15 cellular contexts compared by ENCODE assay signal in the genomic region with DNA sequence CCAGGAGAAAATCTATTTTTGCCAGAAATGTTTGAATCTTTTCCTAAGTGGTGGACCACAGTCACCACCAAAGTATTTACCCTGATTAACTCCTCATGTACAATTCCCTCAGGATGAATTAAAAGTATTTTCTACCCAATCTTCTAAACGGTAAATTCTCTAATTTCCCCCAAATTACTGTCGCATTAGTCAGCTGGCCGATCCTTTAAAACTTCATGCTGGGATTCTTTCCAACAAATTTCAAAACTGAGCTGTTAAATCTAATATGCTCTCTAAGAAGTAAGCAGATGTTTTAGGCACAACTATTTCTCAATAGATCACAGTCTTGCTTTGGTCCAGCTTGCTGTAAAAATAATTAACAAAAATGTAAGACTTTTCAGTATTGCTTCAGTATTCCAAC.
A peak's percentile ranks its signal among the peaks of the same experiment; 100 is the strongest.
DNase-seq lines count a peak whose midpoint lies in the region; ATAC-seq and TF ChIP-seq lines count a peak whose summit lies in the region.
"Had no signal": no experiment of that assay in that cellular context is flagged by ENCODE, and none has a peak within 500 bp of the region (broad histone marks: within the 10 kb centered on the region; RNA-seq: fewer than 3 reads in every experiment).

No MANE protein-coding gene starts in this region.

- H3K4me1 ChIP-seq in right cardiac atrium (ENCODE audit: control insufficient read depth, insufficient read depth, low read length): no peaks in the 10 kb centered on the region

- 49% methylated on average over 3 of the region's 3 CpGs for WGBS in right cardiac atrium

- TF ChIP-seq POLR2A in erythroblast (IDR thresholded peaks at IDR 0.05; ENCODE audit: low read length): no peak

- ATAC-seq in Right ventricle myocardium superior (ENCODE audit: poor library complexity) (peak; percentile 45), right cardiac atrium (no peak)

- DNase-seq in Right ventricle myocardium superior (no peak), right cardiac atrium (no peak), T1000 (lab: John Stamatoyannopoulos, UW) (peak; percentile 39), fibroblast of the conjunctiva (ENCODE audit: low read depth) (peak; percentile 92), stromal cell of bone marrow (ENCODE audit: low read depth) (peak; percentile 94), NCI-H2081 (lab: John Stamatoyannopoulos, UW) (no peak), erythroblast (lab: John Stamatoyannopoulos, UW) (no peak)
- no peak for DNase-seq in activated naive CD4-positive, alpha-beta T cell treated with Interleukin-2 at 50 U/mL for 16 hours
- DNase-seq: activated naive CD4-positive, alpha-beta T cell treated with anti-CD3 and anti-CD28 coated beads for 36 hours; DMS 273 treated with DMSO at 0.1 percent for 48 hours; KBM-7; NCI-H774; ovary; SHP77 treated with DMSO at 0.1 percent for 48 hours; tibial artery had no signal

- no peaks in the 10 kb centered on the region for H3K27me3 ChIP-seq in right cardiac atrium (ENCODE audit: control insufficient read depth, insufficient read depth)
- H3K27me3 ChIP-seq: ovary, tibial artery had no signal

- no peak overlapping the region for H3K4me3 ChIP-seq in right cardiac atrium (ENCODE audit: low read length)
- H3K4me3 ChIP-seq: ovary, tibial artery had no signal

- intact Hi-C loops in Right ventricle myocardium superior (cut with DNase I) (no loop called here), right cardiac atrium (cut with DNase I) (no loop called here)

- H3K27ac ChIP-seq in right cardiac atrium (ENCODE audit: low read length): no peak overlapping the region
- H3K27ac ChIP-seq: ovary, tibial artery had no signal

- H3K9me3 ChIP-seq in right cardiac atrium (ENCODE audit: control insufficient read depth, low read length): no peaks in the 10 kb centered on the region
- H3K9me3 ChIP-seq: ovary, tibial artery had no signal

Comparison
In these comparisons a context has a peak if more than half of its experiments do, and no peak if none do; other contexts are left out.
1. DNase-seq: peak in T1000 (single experiment), fibroblast of the conjunctiva (single experiment) and stromal cell of bone marrow (single experiment); none in Right ventricle myocardium superior (single experiment), right cardiac atrium (0 of 3), activated naive CD4-positive, alpha-beta T cell treated with Interleukin-2 at 50 U/mL for 16 hours (single experiment), NCI-H2081 (0 of 2) and erythroblast (0 of 2).